17 cellular contexts compared by ENCODE assay signal in genomic region chr1:1110561-1110971, GRCh38. TPM values are rescaled to one million over a fixed set of nuclear protein-coding genes. Genes with fewer than 3 reads are reported as not detected.
"Had no signal": no experiment of that assay in that cellular context is flagged by ENCODE, and none has a peak within 500 bp of the region (broad histone marks: within the 10 kb centered on the region; RNA-seq: fewer than 3 reads in every experiment).

No MANE protein-coding gene starts in this region.

- ATAC-seq: activated T-helper 17 cell treated with anti-CD3 and anti-CD28 coated beads, Interleukin-2, amount 50 U/mL, for 72 hours; T-cell had no signal

- H3K4me2 ChIP-seq: smooth muscle cell had no signal

- H3K9me3 ChIP-seq: ascending aorta, suprapubic skin had no signal

- H3K4me3 ChIP-seq: ascending aorta, smooth muscle cell, suprapubic skin had no signal

- H3K27me3 ChIP-seq: ascending aorta, dorsolateral prefrontal cortex, suprapubic skin had no signal

- DNase-seq: activated CD4-positive, alpha-beta T cell treated with anti-CD3 and anti-CD28 coated beads, Interleukin-2, amount 10 ng/mL, durations not matched to agents 7 days and 5 days; activated naive CD4-positive, alpha-beta T cell treated with anti-CD3 and anti-CD28 coated beads, Interleukin-2, amount 10 ng/mL, durations not matched to agents 7 days and 5 days; activated T-cell treated with anti-CD3 and anti-CD28 coated beads for 4 hours; hippocampal formation; retina; T-cell; T-helper 9 cell had no signal

- FAIRE-seq: bronchial epithelial cell, endometrium, keratinocyte had no signal

- H3K36me3 ChIP-seq: ascending aorta, neutrophil, suprapubic skin had no signal

- H3K27ac ChIP-seq: ascending aorta, dorsolateral prefrontal cortex, neutrophil, suprapubic skin had no signal

RNA-seq across cellular contexts. Expression of gene RNF223, which starts 36.5 kb away (rescaled TPM):
- total RNA-seq: activated CD4-positive, alpha-beta T cell treated with anti-CD3 and anti-CD28 coated beads, Interleukin-2, amount 10 ng/mL, durations not matched to agents 7 days and 5 days; activated T-helper 17 cell treated with anti-CD3 and anti-CD28 coated beads, Interleukin-2, amount 50 U/mL, for 72 hours; ascending aorta; T-cell had no signal
- polyA plus RNA-seq: liver had no signal
